ENCODE assay signal across 11 cellular contexts in the genomic region with DNA sequence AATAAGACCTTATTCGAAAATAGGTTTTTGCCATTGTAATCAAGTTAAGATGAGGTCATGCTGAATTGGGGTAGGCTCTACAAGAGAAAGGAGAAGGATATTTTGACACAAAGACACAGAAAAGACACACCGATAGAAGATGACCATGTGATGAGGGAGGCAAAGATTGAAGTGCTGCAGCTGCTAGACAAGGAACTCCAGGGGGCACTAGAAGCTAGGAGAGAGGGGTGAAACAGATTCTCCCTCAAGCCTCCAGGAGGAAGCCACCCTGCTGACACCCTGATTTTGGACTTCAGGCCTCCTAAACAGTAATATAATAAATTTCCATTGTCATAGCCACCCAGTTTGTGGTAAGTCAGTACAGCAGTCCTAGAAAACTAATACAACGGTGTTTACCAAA.
DNase-seq lines count a peak whose midpoint lies in the region; ATAC-seq and TF ChIP-seq lines count a peak whose summit lies in the region.
"Had no signal": no experiment of that assay in that cellular context is flagged by ENCODE, and none has a peak within 500 bp of the region (broad histone marks: within the 10 kb centered on the region; RNA-seq: fewer than 3 reads in every experiment).

No MANE protein-coding gene starts in this region.

- no peak overlapping the region for H3K4me3 Mint-ChIP-seq in natural killer cell

- no peaks in the 10 kb centered on the region for H3K27me3 ChIP-seq in AG04450 (ENCODE audit: control insufficient read depth, insufficient read depth, low read length)

- peak; percentile 21; the same call in 1 of the 2 replicates for TF ChIP-seq CTCF in AG04450 (IDR thresholded peaks at IDR 0.05; ENCODE audit: low read depth, low read length)
- peak; percentile 13 for TF ChIP-seq CTCF in GM20000 (IDR thresholded peaks at IDR 0.05; ENCODE audit: extremely low read depth, missing control alignments)
- peak; percentile 73 for TF ChIP-seq CTCF in epithelial cell of proximal tubule (conservative IDR thresholded peaks at IDR 0.05; ENCODE audit: low read depth, low read length)
- no peak for TF ChIP-seq CTCF in natural killer cell (IDR thresholded peaks at IDR 0.05)

- CTCF ChIA-PET in AG04450 (lab: Charles Lee) = no interaction called here

- no peak overlapping the region for H3K27ac Mint-ChIP-seq in natural killer cell

- POLR2A ChIA-PET in AG04450 (lab: Yijun Ruan, JAX) = no interaction called here

- no peaks in the 10 kb centered on the region for H3K36me3 Mint-ChIP-seq in natural killer cell

- no peaks in the 10 kb centered on the region for H3K27me3 Mint-ChIP-seq in natural killer cell (ENCODE audit: low read depth in 2 of 2)

- no peaks in the 10 kb centered on the region for H3K4me1 Mint-ChIP-seq in natural killer cell

- intact Hi-C loops in natural killer cell (cut with micrococcal nuclease) = no loop called here

- DNase-seq in AG04450 (ENCODE audit: low read depth, low spot score) (no peak), GM20000 (ENCODE audit: low spot score) (peak; percentile 22), NCI-H69 (lab: John Stamatoyannopoulos, UW) (peak; percentile 61), epithelial cell of proximal tubule (ENCODE audit: low read depth) (no peak), natural killer cell (no peak)
- no peak for DNase-seq in activated CD4-positive, alpha-beta T cell treated with anti-CD3 and anti-CD28 coated beads for 48 hours
- DNase-seq in activated CD8-positive, alpha-beta memory T cell treated with anti-CD3 and anti-CD28 coated beads, Interleukin-2, amount 50 U/mL, for 4 hours = no peak
- DNase-seq: activated T-cell treated with anti-CD3 and anti-CD28 coated beads, Interleukin-2, amount 50 U/mL, for 1 hour; retina had no signal

- peaks cover 3 to 7% of the 10 kb centered on the region in 2 donors for H3K9me3 Mint-ChIP-seq in natural killer cell

- H3K9me3 ChIP-seq in AG04450 (ENCODE audit: control insufficient read depth, insufficient read depth, low read length) = no peaks in the 10 kb centered on the region
- H3K9me3 ChIP-seq: thoracic aorta had no signal

- ATAC-seq in GM19463 (IDR thresholded peaks at IDR 0.05; ENCODE audit: unreplicated experiment) (no peak), natural killer cell (no peak)

- no peak overlapping the region for H3K27ac ChIP-seq in AG04450 (ENCODE audit: low read depth, low read length)
- H3K27ac ChIP-seq: thoracic aorta had no signal

- H3K4me3 ChIP-seq in AG04450 (ENCODE audit: low read depth, low read length) (no peak overlapping the region), epithelial cell of proximal tubule (ENCODE audit: low read depth, low read length) (no peak overlapping the region)
- H3K4me3 ChIP-seq: thoracic aorta had no signal

Comparison
In these comparisons a context has a peak if more than half of its experiments do, and no peak if none do; other contexts are left out.
1. DNase-seq: peak in GM20000 (single experiment) and NCI-H69 (single experiment); none in AG04450 (single experiment), epithelial cell of proximal tubule (single experiment), activated CD4-positive, alpha-beta T cell treated with anti-CD3 and anti-CD28 coated beads for 48 hours (single experiment), activated CD8-positive, alpha-beta memory T cell treated with anti-CD3 and anti-CD28 coated beads, Interleukin-2, amount 50 U/mL, for 4 hours (single experiment) and natural killer cell (single experiment).